ENCODE assay signal across 11 cellular contexts in the genomic region with DNA sequence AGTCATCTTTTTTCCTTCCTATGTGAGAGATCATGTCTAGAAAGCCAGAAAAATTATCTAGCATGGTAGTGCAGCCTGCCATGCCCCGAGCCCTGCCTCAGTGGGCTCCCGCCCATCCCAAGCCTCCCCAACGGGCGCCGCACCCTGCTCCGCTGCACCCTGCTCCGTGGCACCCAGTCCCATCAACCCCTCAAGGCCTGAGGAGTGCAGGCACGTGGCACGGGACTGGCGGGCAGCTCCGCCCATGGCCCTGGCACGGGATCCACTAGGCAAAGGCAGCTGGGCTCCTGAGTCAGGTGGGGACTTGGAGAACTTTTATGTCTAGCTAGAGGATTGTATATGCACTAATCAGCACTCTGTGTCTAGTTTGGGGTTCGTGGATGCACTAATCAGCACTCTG.
"Had no signal": no experiment of that assay in that cellular context is flagged by ENCODE, and none has a peak within 500 bp of the region (broad histone marks: within the 10 kb centered on the region; RNA-seq: fewer than 3 reads in every experiment).

No MANE protein-coding gene starts in this region.

- H3K4me1 ChIP-seq: HAP-1 had no signal

- H3K4me1 Mint-ChIP-seq: GM23338, H9 had no signal

- H3K4me3 ChIP-seq: GM23248, GM23338, HAP-1 had no signal

- H3K27ac ChIP-seq: GM23248 had no signal

- H3K27ac Mint-ChIP-seq: GM23338, H9, HFFc6 had no signal

- H3K9me3 ChIP-seq: HAP-1 had no signal

- H3K4me2 ChIP-seq: GM23338 had no signal

- ATAC-seq: GM23338, HCT116 had no signal

- H3K36me3 ChIP-seq: HAP-1 had no signal

- H3K9ac ChIP-seq: GM23248 had no signal

- FAIRE-seq: H1, H54 had no signal

- H2AFZ ChIP-seq: GM23248, GM23338 had no signal

- DNase-seq: GM23248, GOT3, H7, H9, HCEC 1CT, HFFc6 had no signal

- H3K4me3 Mint-ChIP-seq: GM23338, H9, HFFc6 had no signal
